In the genomic region with DNA sequence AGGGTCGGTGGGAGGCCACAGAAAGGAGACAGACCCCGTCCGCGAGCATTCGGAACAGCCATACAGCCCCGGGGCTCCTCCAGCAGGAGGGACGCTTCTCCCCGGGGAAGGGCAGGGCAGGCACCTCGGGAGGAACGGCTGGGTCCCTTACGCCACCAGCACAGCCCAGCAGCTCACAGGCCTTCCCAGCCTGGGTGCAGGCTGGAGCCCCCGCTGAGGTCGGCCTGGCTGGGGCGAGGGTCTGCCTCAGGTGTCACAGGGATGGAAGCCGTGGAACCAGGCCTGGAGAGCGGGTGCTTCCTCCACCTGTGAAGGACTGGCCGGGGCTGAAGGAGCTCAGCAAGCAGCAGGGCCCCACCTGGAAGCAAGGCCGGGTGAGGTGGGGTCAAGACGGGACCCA, we compare ENCODE assay signal across 16 cellular contexts.
DNase-seq lines count a peak whose midpoint lies in the region; ATAC-seq, FAIRE-seq and TF ChIP-seq lines count a peak whose summit lies in the region.
"Had no signal": no experiment of that assay in that cellular context is flagged by ENCODE, and none has a peak within 500 bp of the region (broad histone marks: within the 10 kb centered on the region; RNA-seq: fewer than 3 reads in every experiment).

No MANE protein-coding gene starts in this region.

- H4K20me1 ChIP-seq in H1 (replicated peaks in 1 of 2; ENCODE audit: control insufficient read depth in 1 of 2, insufficient read depth in 2 of 2, low read length in 2 of 2) = peaks cover 0 to 4% of the 10 kb centered on the region in 2 experiments

- H3K36me3 ChIP-seq in A673 (ENCODE audit: insufficient read depth, low read length, poor library complexity, severe bottlenecking) (no peaks in the 10 kb centered on the region), H1 (ENCODE audit: control insufficient read depth in 2 of 4, insufficient read depth in 4 of 4, low read length in 3 of 4) (no peaks in the 10 kb centered on the region; a peak in 1 of 8 replicates), neuronal stem cell (replicated peaks in 1 of 2; ENCODE audit: control insufficient read depth in 2 of 2, insufficient read depth in 2 of 2, low read length in 2 of 2) (no peaks in the 10 kb centered on the region)
- H3K36me3 ChIP-seq in effector memory CD4-positive, alpha-beta T cell (ENCODE audit: control insufficient read depth, insufficient read depth, low read length) = no peaks in the 10 kb centered on the region
- H3K36me3 ChIP-seq: HAP-1 had no signal

- TF ChIP-seq EP300 in H1 (IDR thresholded peaks at IDR 0.05; ENCODE audit: borderline replicate concordance in 1 of 2, low read depth in 2 of 2, low read length in 2 of 2) = no peak

- no peak for TF ChIP-seq POLR2A in H1 (IDR thresholded peaks at IDR 0.05; ENCODE audit: control extremely low read depth in 1 of 2, low read depth in 2 of 2, low read length in 2 of 2)

- no peak for TF ChIP-seq CTCF in A673 (conservative IDR thresholded peaks at IDR 0.05; ENCODE audit: low read depth, low read length)
- no peak for TF ChIP-seq CTCF in H1 (IDR thresholded peaks at IDR 0.05; ENCODE audit: control extremely low read depth in 1 of 3, insufficient read depth in 1 of 3, low read depth in 1 of 3, low read length in 3 of 3)

- H3K4me2 ChIP-seq in H1 (ENCODE audit: insufficient read depth in 1 of 2, low read depth in 2 of 2, low read length in 2 of 2) (no peak overlapping the region), neuronal stem cell (ENCODE audit: insufficient read depth, low read length, poor library complexity, severe bottlenecking) (no peak overlapping the region)

- H3K27me3 ChIP-seq in A673 (replicated peaks; ENCODE audit: insufficient read depth, low read depth, low read length, poor library complexity) (no peaks in the 10 kb centered on the region), H1 (replicated peaks in 1 of 4; ENCODE audit: control insufficient read depth in 3 of 4, extremely low read depth in 1 of 4, insufficient read depth in 3 of 4, low read length in 3 of 4) (no peaks in the 10 kb centered on the region), neuronal stem cell (ENCODE audit: control insufficient read depth in 3 of 3, insufficient read depth in 3 of 3, low read depth in 1 of 3, low read length in 3 of 3) (no peaks in the 10 kb centered on the region)
- H3K27me3 ChIP-seq in effector memory CD4-positive, alpha-beta T cell (replicated peaks; ENCODE audit: control insufficient read depth, insufficient read depth, low read length, poor library complexity, severe bottlenecking) = no peaks in the 10 kb centered on the region

- H2BK12ac ChIP-seq in H1 (ENCODE audit: low read depth, low read length) (no peak overlapping the region; the same call in 1 of the 2 replicates), neuronal stem cell (ENCODE audit: low read length) (no peak overlapping the region)

- intact Hi-C loops in A673 (cut with micrococcal nuclease; ENCODE audit: unreplicated experiment) = loop anchor here (2.0 kb wide), 1 partner anchor 223 kb away; no protein-coding TSS in a partner anchor

- no peak for FAIRE-seq in H1 (lab: Jason Lieb, UNC)
- FAIRE-seq: A204.1, HepG2 had no signal

- DNase-seq in A673 (ENCODE audit: low spot score) = no peak
- peak; percentile 17 for DNase-seq in ELF-1 (ENCODE audit: low read depth, low spot score)
- DNase-seq in H1 (ENCODE audit: low read depth in 1 of 2, low spot score in 2 of 2) = no peak
- no peak for DNase-seq in neuronal stem cell (ENCODE audit: low spot score)
- DNase-seq in NCI-H1436 treated with DMSO at 0.1 percent for 48 hours (lab: John Stamatoyannopoulos, UW) = no peak
- DNase-seq in effector memory CD4-positive, alpha-beta T cell = no peak
- DNase-seq: Caco-2; CD8-positive, alpha-beta memory T cell; DND-41; GF-D8; GM23248; HFFc6 had no signal

- H3K79me2 ChIP-seq in H1 (ENCODE audit: control insufficient read depth in 1 of 2, insufficient read depth in 2 of 2, low read length in 2 of 2) = no peaks in the 10 kb centered on the region

- H3K18ac ChIP-seq in H1 (ENCODE audit: extremely low read depth, low read length) (no peak overlapping the region), neuronal stem cell (ENCODE audit: low read length) (peak overlapping the region; percentile 73)

- H3K14ac ChIP-seq in H1 (ENCODE audit: insufficient read length) (no peak overlapping the region), neuronal stem cell (ENCODE audit: low read length) (peak overlapping the region; percentile 25)

- H3K79me1 ChIP-seq in H1 (ENCODE audit: low read depth, low read length) = no peaks in the 10 kb centered on the region
- H3K79me1 ChIP-seq in neuronal stem cell (ENCODE audit: low read depth, low read length) = no peaks in the 10 kb centered on the region

- H2BK15ac ChIP-seq in H1 (ENCODE audit: low read length) (no peak overlapping the region), neuronal stem cell (ENCODE audit: low read length) (no peak overlapping the region)

- H4K8ac ChIP-seq in H1 (ENCODE audit: extremely low read depth, insufficient read depth, low read length) (0 out of 2 replicates have a peak overlapping the region, but pooled peaks have one; percentile 68), neuronal stem cell (ENCODE audit: low read depth, low read length) (no peak overlapping the region)

- H3K56ac ChIP-seq in H1 (replicated peaks; ENCODE audit: insufficient read length, low read depth, low read length) = no peak overlapping the region

- H3K23ac ChIP-seq in H1 (ENCODE audit: insufficient read length) = no peak overlapping the region
- no peak overlapping the region for H3K23ac ChIP-seq in neuronal stem cell (ENCODE audit: low read depth, low read length, poor library complexity)

- POLR2A ChIA-PET in A673 (lab: Charles Lee; ENCODE audit: low non-redundant PET) = no interaction called here
- POLR2A ChIA-PET in H1 (lab: Charles Lee; ENCODE audit: partially characterized antibody) = no interaction called here

- H4K5ac ChIP-seq in H1 (ENCODE audit: insufficient read length, low read depth, low read length) = no peak overlapping the region

- no peak overlapping the region for H2AFZ ChIP-seq in H1 (ENCODE audit: low read length)
- H2AFZ ChIP-seq in neuronal stem cell (ENCODE audit: low read length) = no peak overlapping the region
- H2AFZ ChIP-seq: GM23248 had no signal

- no peak overlapping the region for H3K4ac ChIP-seq in H1 (replicated peaks; ENCODE audit: insufficient read length, low read depth, low read length)
- H3K4ac ChIP-seq in neuronal stem cell (ENCODE audit: low read length) = no peak overlapping the region

- WGBS in H1 (ENCODE audit: extremely low coverage in 1 of 2, insufficient coverage in 1 of 2, insufficient read length in 1 of 2, insufficient replicate concordance in 2 of 2, low coverage in 1 of 2, low lambda C conversion rate in 2 of 2, missing lambda C conversion rate in 1 of 2), 2 experiments = 89% methylated on average over 13 of the region's 19 CpGs; no CpG with 5 or more reads in 1 of the 2 experiments
- WGBS in neuronal stem cell (ENCODE audit: extremely low coverage in 2 of 2, insufficient read length in 2 of 2, insufficient replicate concordance in 1 of 2), 2 donors = no CpG with 5 or more reads among the region's 19 CpGs

- H4K91ac ChIP-seq in H1 (replicated peaks; ENCODE audit: insufficient read length, low read length) (no peak overlapping the region), neuronal stem cell (ENCODE audit: low read depth, low read length, poor library complexity) (no peak overlapping the region)

- no peak overlapping the region for H2AK5ac ChIP-seq in H1 (ENCODE audit: low read depth, low read length)
- H2AK5ac ChIP-seq in neuronal stem cell (ENCODE audit: low read depth, low read length) = no peak overlapping the region

- H3K4me3 ChIP-seq in A673 (ENCODE audit: low read depth, low read length, poor library complexity, severe bottlenecking) = no peak overlapping the region
- H3K4me3 ChIP-seq in H1 (ENCODE audit: extremely low read depth in 1 of 4, insufficient read depth in 2 of 4, low read depth in 3 of 4, low read length in 4 of 4) = no peak overlapping the region
- H3K4me3 ChIP-seq in neuronal stem cell (ENCODE audit: low read length in 2 of 2) = peak overlapping the region in 1 of 2 donors; percentile 72
- H3K4me3 ChIP-seq in effector memory CD4-positive, alpha-beta T cell (ENCODE audit: insufficient read depth, low read depth, low read length, poor library complexity, severe bottlenecking) = no peak overlapping the region
- H3K4me3 ChIP-seq: GM23248, HAP-1 had no signal

- TF ChIP-seq RAD21 in H1 (IDR thresholded peaks at IDR 0.05 in 1 of 2, conservative IDR thresholded peaks at IDR 0.05 in 1 of 2; ENCODE audit: low read depth in 2 of 2, low read length in 2 of 2) = no peak

- H2BK120ac ChIP-seq in H1 (replicated peaks; ENCODE audit: low read depth, low read length) (no peak overlapping the region), neuronal stem cell (ENCODE audit: low read depth, low read length) (no peak overlapping the region)

- H2BK20ac ChIP-seq in H1 (ENCODE audit: low read length) = no peak overlapping the region

- H3K4me1 ChIP-seq in A673 (ENCODE audit: insufficient read depth, low read length, poor library complexity, severe bottlenecking) = peaks cover 25% of the 10 kb centered on the region
- H3K4me1 ChIP-seq in H1 (replicated peaks in 1 of 4; ENCODE audit: control insufficient read depth in 3 of 4, insufficient read depth in 4 of 4, low read length in 3 of 4) = no peaks in the 10 kb centered on the region
- H3K4me1 ChIP-seq in neuronal stem cell (ENCODE audit: control insufficient read depth in 2 of 2, insufficient read depth in 1 of 2, low read depth in 1 of 2, low read length in 2 of 2) = no peaks in the 10 kb centered on the region
- H3K4me1 ChIP-seq in effector memory CD4-positive, alpha-beta T cell (ENCODE audit: control insufficient read depth, insufficient read depth, low read length, poor library complexity, severe bottlenecking) = no peaks in the 10 kb centered on the region
- H3K4me1 ChIP-seq: Caco-2, HAP-1 had no signal

- H2BK5ac ChIP-seq in H1 (ENCODE audit: low read depth, low read length) (0 out of 2 replicates have a peak overlapping the region, but pooled peaks have one; percentile 78), neuronal stem cell (ENCODE audit: low read length) (no peak overlapping the region)

- no TSS peak for BruUV-seq in A673 (replicated peaks; lab: Mats Ljungman, UMichigan)

- peak overlapping the region; percentile 72 for H3K27ac ChIP-seq in A673 (ENCODE audit: low read depth, low read length, poor library complexity, severe bottlenecking)
- no peak overlapping the region for H3K27ac ChIP-seq in H1 (ENCODE audit: low read depth, low read length)
- H3K27ac ChIP-seq in neuronal stem cell (replicated peaks; ENCODE audit: low read length) = no peak overlapping the region
- H3K27ac ChIP-seq in effector memory CD4-positive, alpha-beta T cell (ENCODE audit: insufficient read depth, low read length, poor library complexity, severe bottlenecking) = no peak overlapping the region
- H3K27ac ChIP-seq: GM23248 had no signal

- H3K9me3 ChIP-seq in A673 (ENCODE audit: low read depth, low read length, poor library complexity, severe bottlenecking) (no peaks in the 10 kb centered on the region), H1 (ENCODE audit: insufficient read depth in 2 of 2, low read depth in 1 of 2, low read length in 1 of 2) (no peaks in the 10 kb centered on the region), neuronal stem cell (replicated peaks in 1 of 2; ENCODE audit: control insufficient read depth in 2 of 2, insufficient read depth in 1 of 2, low read depth in 1 of 2, low read length in 2 of 2) (peaks cover 0 to 4% of the 10 kb centered on the region in 2 donors)
- H3K9me3 ChIP-seq in effector memory CD4-positive, alpha-beta T cell (ENCODE audit: control insufficient read depth, low read length) = no peaks in the 10 kb centered on the region
- H3K9me3 ChIP-seq: Caco-2, HAP-1 had no signal

- H3K23me2 ChIP-seq in H1 (ENCODE audit: low read depth, low read length) = peaks cover 3% of the 10 kb centered on the region; the same call in 1 of the 2 replicates

- CTCF ChIA-PET in A673 (lab: Charles Lee) = no interaction called here
- CTCF ChIA-PET in H1 (lab: Charles Lee; ENCODE audit: partially characterized antibody) = no interaction called here

- H3K9ac ChIP-seq in H1 (replicated peaks in 1 of 4; ENCODE audit: extremely low read depth in 1 of 4, low read depth in 3 of 4, low read length in 3 of 4) (no peak overlapping the region), neuronal stem cell (ENCODE audit: low read depth, low read length, poor library complexity) (no peak overlapping the region)
- H3K9ac ChIP-seq: GM23248 had no signal

- no peak for ATAC-seq in HG03025 (IDR thresholded peaks at IDR 0.05; ENCODE audit: low FRiP score, unreplicated experiment)
- ATAC-seq: HepG2 had no signal
